In the genomic region with DNA sequence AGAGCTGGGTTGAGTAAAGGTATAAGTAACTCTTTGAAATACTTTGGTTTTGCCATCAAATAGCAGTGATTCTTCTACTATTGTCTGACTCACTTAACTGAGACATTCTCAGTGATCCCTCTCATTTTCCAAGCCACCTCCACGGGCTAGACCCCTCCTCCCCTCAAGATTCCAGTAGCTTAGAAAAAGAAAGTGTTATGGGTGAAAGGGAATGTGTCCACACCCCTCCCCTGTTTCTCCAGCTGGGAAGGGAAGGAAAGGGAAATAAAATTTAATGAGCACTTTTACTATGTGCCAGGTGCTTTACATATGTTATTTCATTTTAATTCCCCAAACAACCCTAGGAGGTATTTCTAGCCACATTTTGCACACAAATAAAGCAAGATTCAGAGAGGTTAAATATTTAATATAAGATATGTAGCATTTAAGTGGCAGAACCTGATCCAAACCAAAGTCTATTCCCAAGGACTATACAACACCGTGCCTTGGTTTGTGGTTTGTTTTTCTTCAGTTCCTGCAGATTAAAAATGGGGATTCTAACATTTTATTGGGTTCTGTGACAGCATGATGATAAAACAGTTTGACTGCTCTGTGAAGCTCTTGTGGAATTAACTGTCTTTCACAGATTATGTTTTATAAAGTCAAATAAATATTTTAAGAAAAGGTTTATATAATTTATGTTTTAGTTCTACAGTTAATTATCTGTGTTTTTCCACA, we compare ENCODE assay signal across 1 cellular context.
TF ChIP-seq lines count a peak whose summit lies in the region.

No MANE protein-coding gene starts in this region.

TF ChIP-seq in IMR-90, 13 proteins besides CTCF, POLR2A, EP300 and RAD21:
- TF ChIP-seq ELK1 (IDR thresholded peaks at IDR 0.05; ENCODE audit: borderline replicate concordance, low read depth, low read length) (no peak), BHLHE40 (IDR thresholded peaks at IDR 0.05; ENCODE audit: low read depth, low read length) (no peak), RFX5 (IDR thresholded peaks at IDR 0.05; ENCODE audit: low read depth, low read length) (no peak), MAZ (IDR thresholded peaks at IDR 0.05; ENCODE audit: borderline replicate concordance, low read depth, low read length) (no peak), USF2 (IDR thresholded peaks at IDR 0.05; ENCODE audit: low read depth, low read length) (no peak), MXI1 (IDR thresholded peaks at IDR 0.05; ENCODE audit: borderline replicate concordance, low read depth, low read length) (no peak), FOS (IDR thresholded peaks at IDR 0.05; ENCODE audit: low read depth, low read length) (no peak), CEBPB (IDR thresholded peaks at IDR 0.05; ENCODE audit: low read depth, low read length) (no peak), MAFK (IDR thresholded peaks at IDR 0.05; ENCODE audit: low read depth, low read length) (no peak), NFE2L2 (IDR thresholded peaks at IDR 0.05; ENCODE audit: low read depth, low read length) (no peak), CHD1 (IDR thresholded peaks at IDR 0.05; ENCODE audit: low read depth, low read length) (no peak), RCOR1 (IDR thresholded peaks at IDR 0.05; ENCODE audit: insufficient replicate concordance, low read length) (no peak), SMC3 (IDR thresholded peaks at IDR 0.05; ENCODE audit: low read depth, low read length) (no peak)
